ENCODE assay signal across 2 cellular contexts in genomic region chr6:111248789-111249188, GRCh38.
A peak's percentile ranks its signal among the peaks of the same experiment; 100 is the strongest.
TF ChIP-seq lines count a peak whose summit lies in the region.

No MANE protein-coding gene starts in this region.

TF ChIP-seq in SK-N-SH, 30 proteins besides CTCF, POLR2A, EP300 and RAD21 (continued from another document):
- TF ChIP-seq TCF12 (IDR thresholded peaks at IDR 0.05), result peak; percentile 22; the same call in 1 of the 2 replicates
- TF ChIP-seq JUND (IDR thresholded peaks at IDR 0.05), result peak; percentile 18; the same call in 1 of the 2 replicates
TF ChIP-seq in SK-N-SH: peak in this region for 2.

TF ChIP-seq in SK-N-SH treated with all-trans-retinoic acid at 6 μM for 48 hours, 23 proteins besides CTCF, POLR2A, EP300 and RAD21 (continued from another document):
- TF ChIP-seq, protein P1, sequence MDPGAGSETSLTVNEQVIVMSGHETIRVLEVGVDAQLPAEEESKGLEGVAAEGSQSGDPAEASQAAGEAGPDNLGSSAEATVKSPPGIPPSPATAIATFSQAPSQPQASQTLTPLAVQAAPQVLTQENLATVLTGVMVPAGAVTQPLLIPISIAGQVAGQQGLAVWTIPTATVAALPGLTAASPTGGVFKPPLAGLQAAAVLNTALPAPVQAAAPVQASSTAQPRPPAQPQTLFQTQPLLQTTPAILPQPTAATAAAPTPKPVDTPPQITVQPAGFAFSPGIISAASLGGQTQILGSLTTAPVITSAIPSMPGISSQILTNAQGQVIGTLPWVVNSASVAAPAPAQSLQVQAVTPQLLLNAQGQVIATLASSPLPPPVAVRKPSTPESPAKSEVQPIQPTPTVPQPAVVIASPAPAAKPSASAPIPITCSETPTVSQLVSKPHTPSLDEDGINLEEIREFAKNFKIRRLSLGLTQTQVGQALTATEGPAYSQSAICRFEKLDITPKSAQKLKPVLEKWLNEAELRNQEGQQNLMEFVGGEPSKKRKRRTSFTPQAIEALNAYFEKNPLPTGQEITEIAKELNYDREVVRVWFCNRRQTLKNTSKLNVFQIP (CRISPR knock-in tag; IDR thresholded peaks at IDR 0.05; ENCODE audit: borderline replicate concordance, low read depth), result no peak
- no peak for TF ChIP-seq OSR1 (CRISPR knock-in tag; IDR thresholded peaks at IDR 0.05)
- TF ChIP-seq GLIS3 (CRISPR knock-in tag; IDR thresholded peaks at IDR 0.05), result no peak
- no peak for TF ChIP-seq ISL1 (CRISPR knock-in tag; IDR thresholded peaks at IDR 0.05)
- no peak for TF ChIP-seq ZNF8 (CRISPR knock-in tag; IDR thresholded peaks at IDR 0.05)
- TF ChIP-seq PPARA (CRISPR knock-in tag; IDR thresholded peaks at IDR 0.05; ENCODE audit: borderline replicate concordance), result no peak
